ENCODE assay signal across 8 cellular contexts in genomic region chr10:68826764-68827591, GRCh38. TPM values are rescaled to one million over a fixed set of nuclear protein-coding genes. Genes with fewer than 3 reads are reported as not detected.
DNase-seq lines count a peak whose midpoint lies in the region; ATAC-seq and TF ChIP-seq lines count a peak whose summit lies in the region.

A gene with protein sequence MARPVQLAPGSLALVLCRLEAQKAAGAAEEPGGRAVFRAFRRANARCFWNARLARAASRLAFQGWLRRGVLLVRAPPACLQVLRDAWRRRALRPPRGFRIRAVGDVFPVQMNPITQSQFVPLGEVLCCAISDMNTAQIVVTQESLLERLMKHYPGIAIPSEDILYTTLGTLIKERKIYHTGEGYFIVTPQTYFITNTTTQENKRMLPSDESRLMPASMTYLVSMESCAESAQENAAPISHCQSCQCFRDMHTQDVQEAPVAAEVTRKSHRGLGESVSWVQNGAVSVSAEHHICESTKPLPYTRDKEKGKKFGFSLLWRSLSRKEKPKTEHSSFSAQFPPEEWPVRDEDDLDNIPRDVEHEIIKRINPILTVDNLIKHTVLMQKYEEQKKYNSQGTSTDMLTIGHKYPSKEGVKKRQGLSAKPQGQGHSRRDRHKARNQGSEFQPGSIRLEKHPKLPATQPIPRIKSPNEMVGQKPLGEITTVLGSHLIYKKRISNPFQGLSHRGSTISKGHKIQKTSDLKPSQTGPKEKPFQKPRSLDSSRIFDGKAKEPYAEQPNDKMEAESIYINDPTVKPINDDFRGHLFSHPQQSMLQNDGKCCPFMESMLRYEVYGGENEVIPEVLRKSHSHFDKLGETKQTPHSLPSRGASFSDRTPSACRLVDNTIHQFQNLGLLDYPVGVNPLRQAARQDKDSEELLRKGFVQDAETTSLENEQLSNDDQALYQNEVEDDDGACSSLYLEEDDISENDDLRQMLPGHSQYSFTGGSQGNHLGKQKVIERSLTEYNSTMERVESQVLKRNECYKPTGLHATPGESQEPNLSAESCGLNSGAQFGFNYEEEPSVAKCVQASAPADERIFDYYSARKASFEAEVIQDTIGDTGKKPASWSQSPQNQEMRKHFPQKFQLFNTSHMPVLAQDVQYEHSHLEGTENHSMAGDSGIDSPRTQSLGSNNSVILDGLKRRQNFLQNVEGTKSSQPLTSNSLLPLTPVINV (plus strand): TSS chr10:68827531. CDS start chr10:68827624, 93 bp downstream.

- WGBS in lower leg skin, 2 donors = 10 to 14% methylated on average over 22 to 33 of the region's 63 CpGs

- H3K36me3 ChIP-seq in colonic mucosa = no peaks in the 10 kb centered on the region

- no peak within 1 kb of the TSS for H3K27ac ChIP-seq in colonic mucosa

- H3K27me3 ChIP-seq in colonic mucosa = no peaks in the 10 kb centered on the region

- intact Hi-C loops in colonic mucosa (cut with DNase I) = no loop called here
- intact Hi-C loops in lower leg skin (cut with DNase I; ENCODE audit: low total_unique reads) = no loop called here

- peak within 1 kb of the TSS; percentile 92 for H3K4me3 ChIP-seq in GM12865 (ENCODE audit: low read depth, low read length)
- peak within 1 kb of the TSS; percentile 56 for H3K4me3 ChIP-seq in colonic mucosa
- peak within 1 kb of the TSS; percentile 42 for H3K4me3 ChIP-seq in lower leg skin (ENCODE audit: low read depth, poor library complexity, severe bottlenecking)

- peak; percentile 68 for ATAC-seq in HG02610 (IDR thresholded peaks at IDR 0.05; ENCODE audit: unreplicated experiment)

- peak within 1 kb of the TSS; percentile 46 to 81 for H3K9ac ChIP-seq in colonic mucosa (ENCODE audit: low read depth in 2 of 2, low read length in 2 of 2)

- no peaks in the 10 kb centered on the region for H3K9me3 ChIP-seq in colonic mucosa

- TF ChIP-seq POLR2A in lower leg skin (IDR thresholded peaks at IDR 0.05) = no peak

- H3K4me1 ChIP-seq in colonic mucosa = no peaks in the 10 kb centered on the region

- no peak for TF ChIP-seq CTCF in GM12865 (IDR thresholded peaks at IDR 0.05; ENCODE audit: insufficient read depth, low read depth, low read length, missing control alignments)
- no peak for TF ChIP-seq CTCF in colonic mucosa (IDR thresholded peaks at IDR 0.05)
- no peak for TF ChIP-seq CTCF in lower leg skin (IDR thresholded peaks at IDR 0.05)

- DNase-seq in GM12865 (ENCODE audit: low read depth) = peak; percentile 79
- DNase-seq in NCI-H2196 (lab: John Stamatoyannopoulos, UW; ENCODE audit: unreplicated experiment) = peak; percentile 54
- DNase-seq in activated CD4-positive, alpha-beta T cell treated with anti-CD3 and anti-CD28 coated beads for 48 hours = peak; percentile 73
- peak; percentile 58 for DNase-seq in colonic mucosa
- DNase-seq in lower leg skin (ENCODE audit: low spot score in 2 of 2) = peak in 1 of 2 donors; percentile 87
- peak; percentile 31 to 68 (median 48) for DNase-seq in stimulated activated CD4-positive, alpha-beta T cell treated with anti-CD3 and anti-CD28 coated beads, TNF-alpha, amount 100 ng/mL, for 24 hours (ENCODE audit: low read depth in 3 of 3)
- no peak for DNase-seq in NCI-H524 treated with DMSO at 0.1 percent for 48 hours (lab: John Stamatoyannopoulos, UW)

RNA-seq across cellular contexts. Expression of the gene that starts here (rescaled TPM):
- total RNA-seq in colonic mucosa (1 to 10 TPM in 1 of 2 donors, under 1 TPM in 1; 0.74 to 3.2 TPM), lower leg skin (1 to 10 TPM; 1.5 to 2.6 (median 1.9) TPM)

Comparison
In these comparisons a context has a peak if more than half of its experiments do, and no peak if none do; other contexts are left out.
1. H3K4me3 ChIP-seq: peak in every context shown above with its lines; median percentile 92 in GM12865; 56 in colonic mucosa; 42 in lower leg skin.